ENCODE assay signal across 32 cellular contexts in the genomic region with DNA sequence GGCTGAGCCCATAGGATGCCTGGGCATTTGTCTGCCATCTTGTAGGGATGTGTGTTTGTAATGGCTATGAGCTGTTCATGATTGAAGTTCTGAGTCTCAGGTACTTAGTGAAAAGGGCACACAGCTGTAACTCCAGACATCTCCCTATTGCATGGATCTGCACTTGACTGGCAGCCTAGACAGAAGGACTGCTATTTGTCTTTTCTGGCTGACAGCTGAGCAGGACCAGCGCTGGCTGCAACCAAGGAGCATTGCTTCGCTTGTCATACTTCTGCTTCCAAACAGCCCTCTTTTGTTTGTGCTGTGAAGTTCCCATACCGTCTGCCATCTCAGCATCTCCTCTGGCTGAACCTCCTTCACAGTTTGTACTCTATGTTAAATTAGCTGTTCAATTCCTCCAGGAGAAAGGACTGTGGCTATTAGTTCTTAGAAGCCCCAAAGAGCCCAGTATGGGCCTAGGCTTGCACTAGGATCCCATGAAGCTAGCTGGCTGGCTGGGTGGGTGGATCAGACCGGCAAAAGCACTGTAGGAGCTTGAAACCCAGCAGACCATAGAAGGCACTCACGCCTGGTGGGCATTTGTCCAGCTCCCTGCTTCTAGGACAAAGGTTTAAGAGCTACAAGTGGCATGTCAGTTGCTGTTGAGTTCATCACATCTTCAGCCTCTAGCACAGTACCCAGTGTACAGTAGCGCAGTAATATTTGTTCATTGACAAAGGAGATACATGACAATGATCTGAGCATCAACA. TPM values are rescaled to one million over a fixed set of nuclear protein-coding genes. Genes with fewer than 3 reads are reported as not detected.
DNase-seq lines count a peak whose midpoint lies in the region; ATAC-seq and TF ChIP-seq lines count a peak whose summit lies in the region.
"Had no signal": no experiment of that assay in that cellular context is flagged by ENCODE, and none has a peak within 500 bp of the region (broad histone marks: within the 10 kb centered on the region; RNA-seq: fewer than 3 reads in every experiment).

No MANE protein-coding gene starts in this region.

- H3K27ac ChIP-seq in right atrium auricular region = peak overlapping the region in 1 of 2 donors; percentile 35
- H3K27ac ChIP-seq: lower lobe of right lung, tibial artery, WERI-Rb-1 had no signal

- peaks cover 44% of the 10 kb centered on the region for H3K4me1 Mint-ChIP-seq in central memory CD8-positive, alpha-beta T cell

- DNase-seq in Right ventricle myocardium inferior (ENCODE audit: missing footprints) = no peak
- DNase-seq in right atrium auricular region (ENCODE audit: low spot score) = no peak
- DNase-seq in central memory CD8-positive, alpha-beta T cell (ENCODE audit: low spot score in 2 of 2) = no peak
- peak; percentile 22 for DNase-seq in kidney tubule cell (ENCODE audit: low spot score)
- peak; percentile 20 for DNase-seq in superior temporal gyrus (ENCODE audit: extremely low spot score)
- DNase-seq in NCI-H748 (lab: John Stamatoyannopoulos, UW; ENCODE audit: unreplicated experiment) = no peak
- DNase-seq in NCI-H2107 (lab: John Stamatoyannopoulos, UW) = no peak
- DNase-seq: activated CD4-positive, alpha-beta T cell treated with anti-CD3 and anti-CD28 coated beads, Interleukin-2, amount 10 ng/mL, durations not matched to agents 7 days and 5 days; activated T-cell treated with anti-CD3 and anti-CD28 coated beads, Interleukin-2, amount 50 U/mL, for 24 hours; AML-193; CD8-positive, alpha-beta T cell; central memory CD4-positive, alpha-beta T cell; DMS 273 treated with DMSO at 0.1 percent for 48 hours; erythroblast; glutamatergic neuron; Karpas-422; lower lobe of right lung; midbrain; naive thymus-derived CD8-positive, alpha-beta T cell; NCI-H1436; NCI-H446; NCI-H82; retina; small intestine; stimulated activated naive CD4-positive, alpha-beta T cell treated with Interleukin-2 at 50 U/mL for 16 hours; T-cell; tibial artery; WERI-Rb-1 had no signal

- intact Hi-C loops in Right ventricle myocardium inferior (cut with DNase I) = no loop called here

- no peak overlapping the region for H3K4me3 Mint-ChIP-seq in central memory CD8-positive, alpha-beta T cell
- H3K4me3 Mint-ChIP-seq: activated CD4-positive, alpha-beta T cell treated with anti-CD3 and anti-CD28 coated beads, Interleukin-2, amount 10 ng/mL, durations not matched to agents 7 days and 5 days; activated T-cell treated with anti-CD3 and anti-CD28 coated beads, Interleukin-2, amount 50 U/mL, for 24 hours; CD8-positive, alpha-beta T cell; naive thymus-derived CD8-positive, alpha-beta T cell; T-cell had no signal

- H3K27ac Mint-ChIP-seq in central memory CD8-positive, alpha-beta T cell (ENCODE audit: low read depth) = peak overlapping the region; percentile 75
- H3K27ac Mint-ChIP-seq: activated CD4-positive, alpha-beta T cell treated with anti-CD3 and anti-CD28 coated beads, Interleukin-2, amount 10 ng/mL, durations not matched to agents 7 days and 5 days; activated T-cell treated with anti-CD3 and anti-CD28 coated beads, Interleukin-2, amount 50 U/mL, for 24 hours; CD8-positive, alpha-beta T cell; T-cell had no signal

- H3K4me1 ChIP-seq in right atrium auricular region = peaks cover 0 to 32% of the 10 kb centered on the region in 2 donors
- H3K4me1 ChIP-seq: HAP-1, lower lobe of right lung, tibial artery had no signal

- H3K9me3 ChIP-seq in right atrium auricular region = no peaks in the 10 kb centered on the region
- H3K9me3 ChIP-seq: HAP-1, lower lobe of right lung, tibial artery had no signal

- no peaks in the 10 kb centered on the region for H3K27me3 Mint-ChIP-seq in central memory CD8-positive, alpha-beta T cell
- H3K27me3 Mint-ChIP-seq: activated CD4-positive, alpha-beta T cell treated with anti-CD3 and anti-CD28 coated beads, Interleukin-2, amount 10 ng/mL, durations not matched to agents 7 days and 5 days; activated T-cell treated with anti-CD3 and anti-CD28 coated beads, Interleukin-2, amount 50 U/mL, for 24 hours; naive thymus-derived CD8-positive, alpha-beta T cell; T-cell had no signal

- ATAC-seq in Right ventricle myocardium inferior (peak; percentile 61), HG03159 (IDR thresholded peaks at IDR 0.05; ENCODE audit: unreplicated experiment) (no peak)
- ATAC-seq in central memory CD8-positive, alpha-beta T cell (replicated peaks; ENCODE audit: extremely low read depth, poor library complexity, severe bottlenecking) = no peak
- ATAC-seq: CD8-positive, alpha-beta T cell; GM12878; HepG2; lower lobe of right lung; naive thymus-derived CD8-positive, alpha-beta T cell; T-cell had no signal

- no peak for TF ChIP-seq CTCF in right atrium auricular region (IDR thresholded peaks at IDR 0.05)

- H3K36me3 ChIP-seq in right atrium auricular region = peaks cover 28% of the 10 kb centered on the region

- no peaks in the 10 kb centered on the region for H3K27me3 ChIP-seq in right atrium auricular region
- H3K27me3 ChIP-seq: tibial artery had no signal

- no peak overlapping the region for H3K4me3 ChIP-seq in right atrium auricular region
- H3K4me3 ChIP-seq: GM12878, HAP-1, lower lobe of right lung, tibial artery had no signal

- H3K9me3 Mint-ChIP-seq in central memory CD8-positive, alpha-beta T cell = no peaks in the 10 kb centered on the region
- H3K9me3 Mint-ChIP-seq: activated CD4-positive, alpha-beta T cell treated with anti-CD3 and anti-CD28 coated beads, Interleukin-2, amount 10 ng/mL, durations not matched to agents 7 days and 5 days; activated T-cell treated with anti-CD3 and anti-CD28 coated beads, Interleukin-2, amount 50 U/mL, for 24 hours; CD8-positive, alpha-beta T cell; naive thymus-derived CD8-positive, alpha-beta T cell; T-cell had no signal

- H3K36me3 Mint-ChIP-seq in central memory CD8-positive, alpha-beta T cell (ENCODE audit: insufficient read depth) = peaks cover 38% of the 10 kb centered on the region

RNA-seq across cellular contexts. Expression of a gene that starts 20.4 kb away (rescaled TPM):
- total RNA-seq in Right ventricle myocardium inferior = 17.4 TPM
- total RNA-seq in right atrium auricular region = 10 to 100 TPM in 1 of 2 donors, 1 to 10 TPM in 1; 9.8 to 15.7 TPM

RNA-seq across cellular contexts. Expression of a gene that starts 21.2 kb away (rescaled TPM):
- total RNA-seq in Right ventricle myocardium inferior (60.4 TPM), right atrium auricular region (10 to 100 TPM; 31.9 to 40.9 TPM)

RNA-seq across cellular contexts. Expression of a gene that starts 36.4 kb away (rescaled TPM):
- total RNA-seq in Right ventricle myocardium inferior (63.3 TPM), right atrium auricular region (10 to 100 TPM; 61.0 to 68.7 TPM)

Comparison
In these comparisons a context has a peak if more than half of its experiments do, and no peak if none do; other contexts are left out.
1. DNase-seq: peak in kidney tubule cell (single experiment) and superior temporal gyrus (single experiment); none in Right ventricle myocardium inferior (single experiment), right atrium auricular region (single experiment), central memory CD8-positive, alpha-beta T cell (0 of 2), NCI-H748 (single experiment) and NCI-H2107 (single experiment).